ENCODE assay signal across 22 cellular contexts in the genomic region with DNA sequence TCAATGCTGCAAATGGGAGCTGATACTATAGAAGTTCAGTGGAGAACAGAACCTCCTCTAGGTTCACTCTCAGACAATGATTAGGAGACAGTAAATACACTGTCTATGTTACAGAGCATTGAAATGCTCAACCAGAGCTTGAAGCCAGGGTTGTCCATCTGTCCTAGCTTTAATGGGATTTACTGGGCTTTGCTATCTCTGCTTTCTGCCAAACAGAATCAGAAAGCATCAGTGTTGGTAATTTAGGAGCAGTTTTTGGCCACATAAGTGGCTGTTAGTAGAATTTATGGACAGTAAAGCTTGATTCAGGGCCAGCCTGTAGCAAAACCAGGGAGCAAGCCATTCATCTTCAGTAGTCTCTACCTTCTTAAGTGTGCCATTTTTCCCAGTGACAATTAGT.
A peak's percentile ranks its signal among the peaks of the same experiment; 100 is the strongest.
DNase-seq lines count a peak whose midpoint lies in the region; ATAC-seq, FAIRE-seq and TF ChIP-seq lines count a peak whose summit lies in the region.
"Had no signal": no experiment of that assay in that cellular context is flagged by ENCODE, and none has a peak within 500 bp of the region (broad histone marks: within the 10 kb centered on the region; RNA-seq: fewer than 3 reads in every experiment).

No MANE protein-coding gene starts in this region.

- H3K27me3 ChIP-seq in K562 (ENCODE audit: control insufficient read depth in 2 of 2, insufficient read depth in 2 of 2, low read length in 2 of 2) = no peaks in the 10 kb centered on the region
- H3K27me3 ChIP-seq: BLaER1 had no signal

- no peak for TF ChIP-seq CTCF in K562 (IDR thresholded peaks at IDR 0.05 in 2 of 3, conservative IDR thresholded peaks at IDR 0.05 in 1 of 3; ENCODE audit: insufficient read depth in 2 of 3, low read depth in 1 of 3, low read length in 3 of 3)

- H2AFZ ChIP-seq in K562 (ENCODE audit: low read depth, low read length) = peak overlapping the region; percentile 76; the same call in 1 of the 2 replicates
- H2AFZ ChIP-seq: GM23338 had no signal

- no peak overlapping the region for H3K4me3 ChIP-seq in K562
- H3K4me3 ChIP-seq: A549, BLaER1, GM23338 had no signal

- no peak for TF ChIP-seq RAD21 in K562 (CRISPR knock-in tag; conservative IDR thresholded peaks at IDR 0.05 in 1 of 2, IDR thresholded peaks at IDR 0.05 in 1 of 2)

- no peak for TF ChIP-seq EP300 in K562 (IDR thresholded peaks at IDR 0.05; ENCODE audit: low read length)

- no peak overlapping the region for H3K27ac ChIP-seq in K562 (ENCODE audit: extremely low read depth, low read depth, low read length)
- H3K27ac ChIP-seq: 22Rv1, A549, BLaER1 had no signal

- no peak for ATAC-seq in K562
- ATAC-seq in HG03457 (IDR thresholded peaks at IDR 0.05; ENCODE audit: unreplicated experiment) = no peak
- ATAC-seq: A549, GM23338, HepG2 had no signal

- peak; percentile 32 for DNase-seq in DMS 273 (lab: John Stamatoyannopoulos, UW; ENCODE audit: unreplicated experiment)
- no peak for DNase-seq in DMS 273 treated with DMSO at 0.1 percent for 48 hours (lab: John Stamatoyannopoulos, UW)
- DNase-seq in NCI-H82 treated with DMSO at 0.1 percent for 48 hours (lab: John Stamatoyannopoulos, UW; ENCODE audit: unreplicated experiment) = peak; percentile 79
- DNase-seq in K562 (ENCODE audit: extremely low read depth in 1 of 4, low spot score in 3 of 4) = no peak
- DNase-seq in AG08395 (ENCODE audit: low spot score) = no peak
- DNase-seq in HT-29 (ENCODE audit: low spot score) = no peak
- DNase-seq: CD4-positive, alpha-beta memory T cell; DMS53; DND-41; EL; HCEC 1CT; HFFc6; KG1 had no signal

- no peaks in the 10 kb centered on the region for H3K79me2 ChIP-seq in K562 (ENCODE audit: control insufficient read depth, insufficient read depth, low read length)

- TF ChIP-seq POLR2A in K562 (conservative IDR thresholded peaks at IDR 0.05) = no peak

- H3K9ac ChIP-seq in K562 (ENCODE audit: insufficient read depth in 1 of 2, low read depth in 2 of 2, low read length in 2 of 2) = no peak overlapping the region
- H3K9ac ChIP-seq: BLaER1 had no signal

- no peak overlapping the region for H3K4me2 ChIP-seq in K562 (ENCODE audit: insufficient read depth, low read length)
- H3K4me2 ChIP-seq: A549, BLaER1, GM23338 had no signal

- POLR2A ChIA-PET in K562 (lab: Yijun Ruan, JAX) = interaction anchor here (0.8 to 0.9 kb wide), 2 partner anchors 9 to 10 kb away, joined by 3 to 4 read pairs; no protein-coding TSS in a partner anchor

- no peaks in the 10 kb centered on the region; the same call in 1 of the 2 replicates for H3K9me3 ChIP-seq in K562 (replicated peaks; ENCODE audit: control insufficient read depth, insufficient read depth, low read depth, low read length)
- H3K9me3 ChIP-seq: A549, BLaER1 had no signal

- BruUV-seq in K562 (replicated peaks; lab: Mats Ljungman, UMichigan) = no TSS peak

- no peak for FAIRE-seq in K562 (lab: Jason Lieb, UNC)
- FAIRE-seq: A549, GM12891, GM18507, H54, HepG2 had no signal

- in situ Hi-C loops in K562 (cut with MboI) = no loop called here

- no peaks in the 10 kb centered on the region for H3K9me1 ChIP-seq in K562 (ENCODE audit: control insufficient read depth, insufficient read depth, low read length)

- H3K4me1 ChIP-seq in K562 (replicated peaks in 1 of 2; ENCODE audit: control insufficient read depth in 2 of 2, insufficient read depth in 2 of 2, low read length in 2 of 2) = peaks cover 0 to 23% of the 10 kb centered on the region in 2 experiments; a peak in 2 of 5 replicates
- H3K4me1 ChIP-seq: A549, BLaER1 had no signal

- no peaks in the 10 kb centered on the region for H3K36me3 ChIP-seq in K562 (ENCODE audit: control insufficient read depth, insufficient read depth, low read length)
- H3K36me3 ChIP-seq: BLaER1 had no signal

- CTCF ChIA-PET in K562 (lab: Yijun Ruan, JAX; ENCODE audit: low intra/inter-chr PET ratio) = no interaction called here

- intact Hi-C loops in K562 (cut with micrococcal nuclease) = no loop called here

- H4K20me1 ChIP-seq in K562 (replicated peaks; ENCODE audit: control insufficient read depth, insufficient read depth, low read length) = no peaks in the 10 kb centered on the region
- H4K20me1 ChIP-seq: BLaER1 had no signal

TF ChIP-seq in K562, 482 proteins besides CTCF, POLR2A, EP300 and RAD21:
- no peak for TF ChIP-seq ZBTB17 (CRISPR knock-in tag; IDR thresholded peaks at IDR 0.05)
- TF ChIP-seq, protein P1, sequence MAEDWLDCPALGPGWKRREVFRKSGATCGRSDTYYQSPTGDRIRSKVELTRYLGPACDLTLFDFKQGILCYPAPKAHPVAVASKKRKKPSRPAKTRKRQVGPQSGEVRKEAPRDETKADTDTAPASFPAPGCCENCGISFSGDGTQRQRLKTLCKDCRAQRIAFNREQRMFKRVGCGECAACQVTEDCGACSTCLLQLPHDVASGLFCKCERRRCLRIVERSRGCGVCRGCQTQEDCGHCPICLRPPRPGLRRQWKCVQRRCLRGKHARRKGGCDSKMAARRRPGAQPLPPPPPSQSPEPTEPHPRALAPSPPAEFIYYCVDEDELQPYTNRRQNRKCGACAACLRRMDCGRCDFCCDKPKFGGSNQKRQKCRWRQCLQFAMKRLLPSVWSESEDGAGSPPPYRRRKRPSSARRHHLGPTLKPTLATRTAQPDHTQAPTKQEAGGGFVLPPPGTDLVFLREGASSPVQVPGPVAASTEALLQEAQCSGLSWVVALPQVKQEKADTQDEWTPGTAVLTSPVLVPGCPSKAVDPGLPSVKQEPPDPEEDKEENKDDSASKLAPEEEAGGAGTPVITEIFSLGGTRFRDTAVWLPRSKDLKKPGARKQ (CRISPR knock-in tag; IDR thresholded peaks at IDR 0.05) = no peak
- TF ChIP-seq, protein P2, sequence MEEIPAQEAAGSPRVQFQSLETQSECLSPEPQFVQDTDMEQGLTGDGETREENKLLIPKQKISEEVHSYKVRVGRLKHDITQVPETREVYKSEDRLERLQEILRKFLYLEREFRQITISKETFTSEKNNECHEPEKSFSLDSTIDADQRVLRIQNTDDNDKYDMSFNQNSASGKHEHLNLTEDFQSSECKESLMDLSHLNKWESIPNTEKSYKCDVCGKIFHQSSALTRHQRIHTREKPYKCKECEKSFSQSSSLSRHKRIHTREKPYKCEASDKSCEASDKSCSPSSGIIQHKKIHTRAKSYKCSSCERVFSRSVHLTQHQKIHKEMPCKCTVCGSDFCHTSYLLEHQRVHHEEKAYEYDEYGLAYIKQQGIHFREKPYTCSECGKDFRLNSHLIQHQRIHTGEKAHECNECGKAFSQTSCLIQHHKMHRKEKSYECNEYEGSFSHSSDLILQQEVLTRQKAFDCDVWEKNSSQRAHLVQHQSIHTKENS (CRISPR knock-in tag; IDR thresholded peaks at IDR 0.05) = no peak
- no peak for TF ChIP-seq MIER1 (IDR thresholded peaks at IDR 0.05; ENCODE audit: low read depth)
- TF ChIP-seq, protein P3, sequence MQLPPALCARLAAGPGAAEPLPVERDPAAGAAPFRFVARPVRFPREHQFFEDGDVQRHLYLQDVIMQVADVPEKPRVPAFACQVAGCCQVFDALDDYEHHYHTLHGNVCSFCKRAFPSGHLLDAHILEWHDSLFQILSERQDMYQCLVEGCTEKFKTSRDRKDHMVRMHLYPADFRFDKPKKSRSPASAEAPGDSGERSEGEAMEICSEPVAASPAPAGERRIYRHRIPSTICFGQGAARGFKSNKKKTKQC (CRISPR knock-in tag; IDR thresholded peaks at IDR 0.05) = no peak
- TF ChIP-seq ZNF668 (CRISPR knock-in tag; IDR thresholded peaks at IDR 0.05) = no peak
- TF ChIP-seq MBD2 (IDR thresholded peaks at IDR 0.05; ENCODE audit: borderline replicate concordance, low read depth) = no peak
- TF ChIP-seq, protein P4, sequence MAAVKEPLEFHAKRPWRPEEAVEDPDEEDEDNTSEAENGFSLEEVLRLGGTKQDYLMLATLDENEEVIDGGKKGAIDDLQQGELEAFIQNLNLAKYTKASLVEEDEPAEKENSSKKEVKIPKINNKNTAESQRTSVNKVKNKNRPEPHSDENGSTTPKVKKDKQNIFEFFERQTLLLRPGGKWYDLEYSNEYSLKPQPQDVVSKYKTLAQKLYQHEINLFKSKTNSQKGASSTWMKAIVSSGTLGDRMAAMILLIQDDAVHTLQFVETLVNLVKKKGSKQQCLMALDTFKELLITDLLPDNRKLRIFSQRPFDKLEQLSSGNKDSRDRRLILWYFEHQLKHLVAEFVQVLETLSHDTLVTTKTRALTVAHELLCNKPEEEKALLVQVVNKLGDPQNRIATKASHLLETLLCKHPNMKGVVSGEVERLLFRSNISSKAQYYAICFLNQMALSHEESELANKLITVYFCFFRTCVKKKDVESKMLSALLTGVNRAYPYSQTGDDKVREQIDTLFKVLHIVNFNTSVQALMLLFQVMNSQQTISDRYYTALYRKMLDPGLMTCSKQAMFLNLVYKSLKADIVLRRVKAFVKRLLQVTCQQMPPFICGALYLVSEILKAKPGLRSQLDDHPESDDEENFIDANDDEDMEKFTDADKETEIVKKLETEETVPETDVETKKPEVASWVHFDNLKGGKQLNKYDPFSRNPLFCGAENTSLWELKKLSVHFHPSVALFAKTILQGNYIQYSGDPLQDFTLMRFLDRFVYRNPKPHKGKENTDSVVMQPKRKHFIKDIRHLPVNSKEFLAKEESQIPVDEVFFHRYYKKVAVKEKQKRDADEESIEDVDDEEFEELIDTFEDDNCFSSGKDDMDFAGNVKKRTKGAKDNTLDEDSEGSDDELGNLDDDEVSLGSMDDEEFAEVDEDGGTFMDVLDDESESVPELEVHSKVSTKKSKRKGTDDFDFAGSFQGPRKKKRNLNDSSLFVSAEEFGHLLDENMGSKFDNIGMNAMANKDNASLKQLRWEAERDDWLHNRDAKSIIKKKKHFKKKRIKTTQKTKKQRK (IDR thresholded peaks at IDR 0.05; ENCODE audit: borderline replicate concordance, low read depth, low read length) = no peak

Comparison
In these comparisons a context has a peak if more than half of its experiments do, and no peak if none do; other contexts are left out.
1. DNase-seq: peak in DMS 273 (single experiment) and NCI-H82 treated with DMSO at 0.1 percent for 48 hours (single experiment); none in DMS 273 treated with DMSO at 0.1 percent for 48 hours (single experiment), K562 (0 of 4), AG08395 (single experiment) and HT-29 (single experiment).